Comparison of ENCODE assay signal across 14 cellular contexts in the genomic region with DNA sequence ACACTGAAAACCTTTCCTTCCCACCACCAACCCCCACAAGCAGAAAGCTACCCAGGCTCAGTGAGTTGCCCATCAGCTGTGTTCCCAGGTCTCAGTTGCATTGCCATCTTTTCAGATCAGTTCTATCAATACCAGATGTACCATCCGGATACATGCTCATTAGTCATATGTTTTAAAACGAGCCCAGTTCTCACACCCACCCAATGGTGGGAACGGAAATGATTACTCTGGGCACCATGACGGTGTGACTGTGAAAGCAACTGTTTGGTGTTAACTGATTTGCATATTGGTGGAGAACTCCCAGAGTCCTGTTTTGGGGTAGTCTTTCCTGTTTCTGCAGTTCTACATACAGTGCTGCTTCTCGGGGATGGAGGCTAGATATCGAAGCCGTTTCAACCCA.
DNase-seq lines count a peak whose midpoint lies in the region; ATAC-seq and TF ChIP-seq lines count a peak whose summit lies in the region.
"Had no signal": no experiment of that assay in that cellular context is flagged by ENCODE, and none has a peak within 500 bp of the region (broad histone marks: within the 10 kb centered on the region; RNA-seq: fewer than 3 reads in every experiment).

No MANE protein-coding gene starts in this region.

- no peaks in the 10 kb centered on the region for H3K36me3 Mint-ChIP-seq in activated B cell treated with CpG ODN at 0.5 μM for 24 hours (ENCODE audit: low read depth)
- no peaks in the 10 kb centered on the region for H3K36me3 Mint-ChIP-seq in activated T-cell treated with anti-CD3 and anti-CD28 coated beads, Interleukin-2, amount 50 U/mL, for 72 hours (ENCODE audit: insufficient read depth in 2 of 2)

- H3K27me3 Mint-ChIP-seq in activated B cell treated with CpG ODN at 0.5 μM for 24 hours, result no peaks in the 10 kb centered on the region
- no peaks in the 10 kb centered on the region for H3K27me3 Mint-ChIP-seq in activated T-cell treated with anti-CD3 and anti-CD28 coated beads, Interleukin-2, amount 50 U/mL, for 72 hours (ENCODE audit: low read depth)
- H3K27me3 Mint-ChIP-seq: activated CD4-positive, alpha-beta T cell treated with anti-CD3 and anti-CD28 coated beads, Interleukin-2, amount 10 ng/mL, durations not matched to agents 7 days and 5 days had no signal

- no peak overlapping the region for H3K4me3 Mint-ChIP-seq in activated B cell treated with CpG ODN at 0.5 μM for 24 hours
- H3K4me3 Mint-ChIP-seq in activated T-cell treated with anti-CD3 and anti-CD28 coated beads, Interleukin-2, amount 50 U/mL, for 72 hours, result no peak overlapping the region
- H3K4me3 Mint-ChIP-seq: activated CD4-positive, alpha-beta T cell treated with anti-CD3 and anti-CD28 coated beads, Interleukin-2, amount 10 ng/mL, durations not matched to agents 7 days and 5 days had no signal

- CTCF ChIA-PET in activated B cell treated with CpG ODN at 0.5 μM for 24 hours (lab: Charles Lee), result no interaction called here

- peak; percentile 81 for ATAC-seq in GM18498 (IDR thresholded peaks at IDR 0.05; ENCODE audit: unreplicated experiment)
- ATAC-seq in GM19455 (IDR thresholded peaks at IDR 0.05; ENCODE audit: unreplicated experiment), result peak; percentile 71
- peak; percentile 79 for ATAC-seq in HG02885 (IDR thresholded peaks at IDR 0.05; ENCODE audit: poor library complexity, unreplicated experiment)
- ATAC-seq in activated B cell treated with CpG ODN at 0.5 μM for 24 hours (ENCODE audit: low read depth), result peak; percentile 61
- ATAC-seq in HG03354 (IDR thresholded peaks at IDR 0.05; ENCODE audit: poor library complexity, severe bottlenecking, unreplicated experiment), result no peak
- no peak for ATAC-seq in activated T-cell treated with anti-CD3 and anti-CD28 coated beads, Interleukin-2, amount 50 U/mL, for 72 hours (replicated peaks in 1 of 2)
- ATAC-seq: pancreas; stimulated activated naive CD8-positive, alpha-beta T cell treated with anti-CD3 and anti-CD28 coated beads, Interleukin-15, Interleukin-2, amounts not matched to agents 100 U/mL and 50 U/mL, for 24 hours had no signal

- no peak for DNase-seq in activated B cell treated with CpG ODN at 0.5 μM for 24 hours
- no peak for DNase-seq in brain microvascular endothelial cell
- DNase-seq in GM20000 (ENCODE audit: low spot score), result no peak
- DNase-seq in activated T-cell treated with anti-CD3 and anti-CD28 coated beads, Interleukin-2, amount 50 U/mL, for 72 hours, result no peak
- DNase-seq: activated CD4-positive, alpha-beta T cell treated with anti-CD3 and anti-CD28 coated beads, Interleukin-2, amount 10 ng/mL, durations not matched to agents 7 days and 5 days; NCI-H2171; pancreas; SHP77 treated with DMSO at 0.1 percent for 48 hours; stimulated activated naive CD8-positive, alpha-beta T cell treated with anti-CD3 and anti-CD28 coated beads, Interleukin-15, Interleukin-2, amounts not matched to agents 100 U/mL and 50 U/mL, for 24 hours; T1000 had no signal

- TF ChIP-seq CTCF in activated B cell treated with CpG ODN at 0.5 μM for 24 hours (IDR thresholded peaks at IDR 0.05) (no peak), brain microvascular endothelial cell (IDR thresholded peaks at IDR 0.05; ENCODE audit: low read depth, low read length, missing control alignments) (no peak), GM20000 (IDR thresholded peaks at IDR 0.05; ENCODE audit: extremely low read depth, missing control alignments) (no peak)

- in situ Hi-C loops in brain microvascular endothelial cell (cut with HindIII; ENCODE audit: low pct_ligation_motif_present, low sequenced_read_pairs), result no loop called here

- peaks cover 36% of the 10 kb centered on the region for H3K4me1 Mint-ChIP-seq in activated B cell treated with CpG ODN at 0.5 μM for 24 hours
- no peaks in the 10 kb centered on the region for H3K4me1 Mint-ChIP-seq in activated T-cell treated with anti-CD3 and anti-CD28 coated beads, Interleukin-2, amount 50 U/mL, for 72 hours (ENCODE audit: low read depth)
- H3K4me1 Mint-ChIP-seq: activated CD4-positive, alpha-beta T cell treated with anti-CD3 and anti-CD28 coated beads, Interleukin-2, amount 10 ng/mL, durations not matched to agents 7 days and 5 days had no signal

- H3K27me3 ChIP-seq in brain microvascular endothelial cell (replicated peaks), result no peaks in the 10 kb centered on the region
- H3K27me3 ChIP-seq: pancreas had no signal

- H3K4me3 ChIP-seq in brain microvascular endothelial cell (ENCODE audit: low read depth, low read length), result no peak overlapping the region
- H3K4me3 ChIP-seq: pancreas had no signal

- no peaks in the 10 kb centered on the region for H3K36me3 ChIP-seq in brain microvascular endothelial cell (replicated peaks)
- H3K36me3 ChIP-seq: pancreas had no signal

- POLR2A ChIA-PET in activated B cell treated with CpG ODN at 0.5 μM for 24 hours (lab: Charles Lee), result no interaction called here

- no peak overlapping the region for H3K27ac ChIP-seq in brain microvascular endothelial cell
- H3K27ac ChIP-seq: pancreas had no signal

- peak overlapping the region; percentile 5 for H3K27ac Mint-ChIP-seq in activated B cell treated with CpG ODN at 0.5 μM for 24 hours
- no peak overlapping the region for H3K27ac Mint-ChIP-seq in activated T-cell treated with anti-CD3 and anti-CD28 coated beads, Interleukin-2, amount 50 U/mL, for 72 hours
- H3K27ac Mint-ChIP-seq: activated CD4-positive, alpha-beta T cell treated with anti-CD3 and anti-CD28 coated beads, Interleukin-2, amount 10 ng/mL, durations not matched to agents 7 days and 5 days had no signal

- peaks cover 7% of the 10 kb centered on the region for H3K9me3 Mint-ChIP-seq in activated B cell treated with CpG ODN at 0.5 μM for 24 hours
- peaks cover 2 to 6% of the 10 kb centered on the region in 2 donors for H3K9me3 Mint-ChIP-seq in activated T-cell treated with anti-CD3 and anti-CD28 coated beads, Interleukin-2, amount 50 U/mL, for 72 hours
- H3K9me3 Mint-ChIP-seq: activated CD4-positive, alpha-beta T cell treated with anti-CD3 and anti-CD28 coated beads, Interleukin-2, amount 10 ng/mL, durations not matched to agents 7 days and 5 days had no signal

- intact Hi-C loops in activated B cell treated with CpG ODN at 0.5 μM for 24 hours (cut with micrococcal nuclease), result no loop called here

Comparison
In these comparisons a context has a peak if more than half of its experiments do, and no peak if none do; other contexts are left out.
1. ATAC-seq: peak in GM18498 (single experiment), GM19455 (single experiment), HG02885 (single experiment) and activated B cell treated with CpG ODN at 0.5 μM for 24 hours (single experiment); none in HG03354 (single experiment) and activated T-cell treated with anti-CD3 and anti-CD28 coated beads, Interleukin-2, amount 50 U/mL, for 72 hours (0 of 2).